10 cellular contexts compared by ENCODE assay signal in genomic region chr12:111180830-111181726, GRCh38.
DNase-seq lines count a peak whose midpoint lies in the region; ATAC-seq, FAIRE-seq and TF ChIP-seq lines count a peak whose summit lies in the region.
"Had no signal": no experiment of that assay in that cellular context is flagged by ENCODE, and none has a peak within 500 bp of the region (broad histone marks: within the 10 kb centered on the region; RNA-seq: fewer than 3 reads in every experiment).

No MANE protein-coding gene starts in this region.

- no peak overlapping the region for H3K27ac ChIP-seq in kidney (ENCODE audit: low read depth in 2 of 2, low read length in 2 of 2)

- H3K4me1 Mint-ChIP-seq in activated naive CD4-positive, alpha-beta T cell treated with anti-CD3 and anti-CD28 coated beads for 36 hours (ENCODE audit: low read depth), result peaks cover 7% of the 10 kb centered on the region
- no peaks in the 10 kb centered on the region for H3K4me1 Mint-ChIP-seq in HFFc6 (ENCODE audit: low read depth)
- no peaks in the 10 kb centered on the region for H3K4me1 Mint-ChIP-seq in activated T-helper 17 cell treated with anti-CD3 and anti-CD28 coated beads, Interleukin-2, amount 50 U/mL, for 72 hours

- H3K4me3 ChIP-seq in kidney (ENCODE audit: low read length in 2 of 2), result no peak overlapping the region

- TF ChIP-seq CTCF in kidney (IDR thresholded peaks at IDR 0.05; ENCODE audit: borderline replicate concordance, extremely low read depth, insufficient read depth) (no peak), HFFc6 (IDR thresholded peaks at IDR 0.05) (no peak)

- no peak for ATAC-seq in activated naive CD4-positive, alpha-beta T cell treated with anti-CD3 and anti-CD28 coated beads, Interleukin-2, amount 50 U/mL, for 72 hours
- ATAC-seq in activated T-helper 17 cell treated with anti-CD3 and anti-CD28 coated beads, Interleukin-2, amount 50 U/mL, for 72 hours (replicated peaks), result no peak
- ATAC-seq: T-helper 17 cell had no signal

- no peaks in the 10 kb centered on the region for H3K9me3 Mint-ChIP-seq in activated naive CD4-positive, alpha-beta T cell treated with anti-CD3 and anti-CD28 coated beads for 36 hours
- H3K9me3 Mint-ChIP-seq in activated naive CD4-positive, alpha-beta T cell treated with anti-CD3 and anti-CD28 coated beads, Interleukin-2, amount 50 U/mL, for 72 hours, result no peaks in the 10 kb centered on the region
- no peaks in the 10 kb centered on the region for H3K9me3 Mint-ChIP-seq in HFFc6
- H3K9me3 Mint-ChIP-seq in activated T-helper 17 cell treated with anti-CD3 and anti-CD28 coated beads, Interleukin-2, amount 50 U/mL, for 72 hours, result no peaks in the 10 kb centered on the region

- H3K9ac ChIP-seq in kidney (ENCODE audit: low read length in 2 of 2), result no peak overlapping the region

- intact Hi-C loops in activated naive CD4-positive, alpha-beta T cell treated with anti-CD3 and anti-CD28 coated beads for 36 hours (cut with micrococcal nuclease), result no loop called here
- intact Hi-C loops in kidney (cut with DNase I), result no loop called here

- H3K36me3 Mint-ChIP-seq in activated naive CD4-positive, alpha-beta T cell treated with anti-CD3 and anti-CD28 coated beads for 36 hours (ENCODE audit: low read depth), result no peaks in the 10 kb centered on the region
- no peaks in the 10 kb centered on the region for H3K36me3 Mint-ChIP-seq in activated naive CD4-positive, alpha-beta T cell treated with anti-CD3 and anti-CD28 coated beads, Interleukin-2, amount 50 U/mL, for 72 hours
- H3K36me3 Mint-ChIP-seq in HFFc6 (ENCODE audit: low read depth), result no peaks in the 10 kb centered on the region
- no peaks in the 10 kb centered on the region for H3K36me3 Mint-ChIP-seq in activated T-helper 17 cell treated with anti-CD3 and anti-CD28 coated beads, Interleukin-2, amount 50 U/mL, for 72 hours (ENCODE audit: low read depth)

- peak; percentile 14 for DNase-seq in activated naive CD4-positive, alpha-beta T cell treated with anti-CD3 and anti-CD28 coated beads for 36 hours
- DNase-seq in activated naive CD4-positive, alpha-beta T cell treated with anti-CD3 and anti-CD28 coated beads, Interleukin-2, amount 50 U/mL, for 72 hours (ENCODE audit: low spot score in 2 of 2), result no peak
- DNase-seq in SK-N-DZ (ENCODE audit: low spot score), result peak; percentile 98
- DNase-seq in kidney, result peak; percentile 91
- DNase-seq in ureter (ENCODE audit: low spot score), result peak; percentile 76
- no peak for DNase-seq in NK-92 treated with Interleukin-12 subunit alpha and Interleukin-12 subunit beta, amount 100 ng/mL, for 24 hours (lab: John Stamatoyannopoulos, UW)
- no peak for DNase-seq in HFFc6
- DNase-seq: T-helper 17 cell had no signal

- no peaks in the 10 kb centered on the region for H3K36me3 ChIP-seq in kidney (ENCODE audit: control insufficient read depth in 1 of 2, insufficient read depth in 2 of 2, low read length in 2 of 2)

- CTCF ChIA-PET in activated naive CD4-positive, alpha-beta T cell treated with anti-CD3 and anti-CD28 coated beads for 36 hours (lab: Charles Lee), result interaction anchor here (0.6 kb wide), 1 partner anchor 137 kb away, joined by 3 read pairs; no protein-coding TSS in a partner anchor

- H3K27me3 Mint-ChIP-seq in activated naive CD4-positive, alpha-beta T cell treated with anti-CD3 and anti-CD28 coated beads for 36 hours (ENCODE audit: low read depth), result peaks cover 24% of the 10 kb centered on the region
- peaks cover 38% of the 10 kb centered on the region for H3K27me3 Mint-ChIP-seq in HFFc6 (ENCODE audit: insufficient read depth)
- H3K27me3 Mint-ChIP-seq in activated T-helper 17 cell treated with anti-CD3 and anti-CD28 coated beads, Interleukin-2, amount 50 U/mL, for 72 hours, result peaks cover 29% of the 10 kb centered on the region

- H3K9me3 ChIP-seq in kidney (ENCODE audit: control insufficient read depth in 1 of 2, low read length in 2 of 2), result no peaks in the 10 kb centered on the region

- FAIRE-seq in kidney (lab: Jason Lieb, UNC), result no peak
- FAIRE-seq: keratinocyte had no signal

- no peak overlapping the region for H3K27ac Mint-ChIP-seq in activated naive CD4-positive, alpha-beta T cell treated with anti-CD3 and anti-CD28 coated beads for 36 hours
- H3K27ac Mint-ChIP-seq in activated naive CD4-positive, alpha-beta T cell treated with anti-CD3 and anti-CD28 coated beads, Interleukin-2, amount 50 U/mL, for 72 hours, result no peak overlapping the region
- no peak overlapping the region for H3K27ac Mint-ChIP-seq in HFFc6
- no peak overlapping the region for H3K27ac Mint-ChIP-seq in activated T-helper 17 cell treated with anti-CD3 and anti-CD28 coated beads, Interleukin-2, amount 50 U/mL, for 72 hours
- H3K27ac Mint-ChIP-seq: T-helper 17 cell had no signal

- peaks cover 0 to 5% of the 10 kb centered on the region in 2 donors for H3K4me1 ChIP-seq in kidney (ENCODE audit: control insufficient read depth in 1 of 2, insufficient read depth in 1 of 2, low read depth in 1 of 2, low read length in 2 of 2)

- no peak overlapping the region for H3K4me3 Mint-ChIP-seq in activated naive CD4-positive, alpha-beta T cell treated with anti-CD3 and anti-CD28 coated beads for 36 hours
- H3K4me3 Mint-ChIP-seq in HFFc6, result no peak overlapping the region
- no peak overlapping the region for H3K4me3 Mint-ChIP-seq in activated T-helper 17 cell treated with anti-CD3 and anti-CD28 coated beads, Interleukin-2, amount 50 U/mL, for 72 hours
- H3K4me3 Mint-ChIP-seq: T-helper 17 cell had no signal

Comparison
In these comparisons a context has a peak if more than half of its experiments do, and no peak if none do; other contexts are left out.
1. DNase-seq: peak in activated naive CD4-positive, alpha-beta T cell treated with anti-CD3 and anti-CD28 coated beads for 36 hours (single experiment), SK-N-DZ (single experiment), kidney (single experiment) and ureter (single experiment); none in activated naive CD4-positive, alpha-beta T cell treated with anti-CD3 and anti-CD28 coated beads, Interleukin-2, amount 50 U/mL, for 72 hours (0 of 2), NK-92 treated with Interleukin-12 subunit alpha and Interleukin-12 subunit beta, amount 100 ng/mL, for 24 hours (single experiment) and HFFc6 (single experiment).